1 cellular context compared by ENCODE assay signal in genomic region chr7:98284335-98285036, GRCh38.
TF ChIP-seq lines count a peak whose summit lies in the region.

No MANE protein-coding gene starts in this region.

TF ChIP-seq in GM12878, 131 proteins besides CTCF, POLR2A, EP300 and RAD21 (continued from another document):
- TF ChIP-seq BHLHE40 (IDR thresholded peaks at IDR 0.05; ENCODE audit: borderline replicate concordance in 1 of 2, low read depth in 2 of 2, low read length in 1 of 2) = no peak
- no peak for TF ChIP-seq HDAC2 (IDR thresholded peaks at IDR 0.05)
- no peak for TF ChIP-seq SKIL (IDR thresholded peaks at IDR 0.05; ENCODE audit: low read depth, poor library complexity, severe bottlenecking)
- no peak for TF ChIP-seq ZBTB40 (IDR thresholded peaks at IDR 0.05; ENCODE audit: borderline replicate concordance)
- TF ChIP-seq NFXL1 (IDR thresholded peaks at IDR 0.05; ENCODE audit: borderline replicate concordance) = no peak
- no peak for TF ChIP-seq ZBED1 (IDR thresholded peaks at IDR 0.05; ENCODE audit: borderline replicate concordance)
- no peak for TF ChIP-seq SUPT20H (IDR thresholded peaks at IDR 0.05; ENCODE audit: borderline replicate concordance, control insufficient read depth, low read depth, low read length)
- no peak for TF ChIP-seq ELK1 (IDR thresholded peaks at IDR 0.05; ENCODE audit: low read depth, low read length)
- no peak for TF ChIP-seq ASH2L (IDR thresholded peaks at IDR 0.05; ENCODE audit: borderline replicate concordance, low read depth)
